In the genomic region with DNA sequence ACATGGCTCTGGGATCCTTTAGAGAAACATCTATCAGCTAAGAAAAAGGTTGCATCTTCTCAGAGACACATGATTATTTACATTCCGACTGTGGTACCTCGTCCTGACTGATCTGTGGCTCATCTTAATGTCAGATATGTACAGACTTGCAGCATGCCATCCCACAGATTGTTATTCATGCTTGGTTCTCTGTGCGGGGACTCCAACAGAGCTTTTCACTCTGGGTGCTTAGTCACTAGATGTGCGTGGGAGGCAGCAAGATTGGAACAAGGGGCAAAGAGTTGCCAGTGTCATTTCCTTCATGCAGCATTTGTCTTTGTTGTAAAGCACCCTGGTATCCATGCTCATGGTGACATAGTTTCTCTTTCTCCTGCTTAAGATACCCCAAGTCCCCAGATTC, we compare ENCODE assay signal across 8 cellular contexts.
DNase-seq lines count a peak whose midpoint lies in the region; ATAC-seq and TF ChIP-seq lines count a peak whose summit lies in the region.

No MANE protein-coding gene starts in this region.

- TF ChIP-seq CTCF in chondrocyte (IDR thresholded peaks at IDR 0.05), result no peak

- H3K4me1 Mint-ChIP-seq in chondrocyte (ENCODE audit: low read depth), result peaks cover 44% of the 10 kb centered on the region

- H3K4me3 Mint-ChIP-seq in chondrocyte (ENCODE audit: unreplicated experiment), result no peak overlapping the region

- DNase-seq in EL (peak; percentile 66), RPMI7951 (ENCODE audit: low read depth) (peak; percentile 74), chondrocyte (ENCODE audit: low spot score) (no peak), DMS153 treated with DMSO at 0.1 percent for 48 hours (lab: John Stamatoyannopoulos, UW; ENCODE audit: unreplicated experiment) (no peak), NCI-H1694 treated with DMSO at 0.1 percent for 48 hours (lab: John Stamatoyannopoulos, UW) (no peak), left lobe of liver (ENCODE audit: low spot score) (no peak)
- peak; percentile 23 to 45 for DNase-seq in stimulated activated CD4-positive, alpha-beta T cell treated with anti-CD3 and anti-CD28 coated beads, Interleukin-1b, Interleukin-23, amount 100 ng/mL, for 4 hours (ENCODE audit: low read depth in 2 of 2)

- H3K9me3 Mint-ChIP-seq in chondrocyte (ENCODE audit: low read depth), result no peaks in the 10 kb centered on the region

- H3K36me3 Mint-ChIP-seq in chondrocyte (ENCODE audit: low read depth), result peaks cover 14% of the 10 kb centered on the region

- H3K27ac Mint-ChIP-seq in chondrocyte (ENCODE audit: unreplicated experiment), result peak overlapping the region; percentile 9

- H3K27me3 Mint-ChIP-seq in chondrocyte (ENCODE audit: low read depth), result no peaks in the 10 kb centered on the region

- ATAC-seq in left lobe of liver, result no peak
- no peak for ATAC-seq in HG02840 (IDR thresholded peaks at IDR 0.05; ENCODE audit: low FRiP score, unreplicated experiment)

Comparison
In these comparisons a context has a peak if more than half of its experiments do, and no peak if none do; other contexts are left out.
1. DNase-seq: peak in EL (single experiment), RPMI7951 (single experiment) and stimulated activated CD4-positive, alpha-beta T cell treated with anti-CD3 and anti-CD28 coated beads, Interleukin-1b, Interleukin-23, amount 100 ng/mL, for 4 hours (2 of 2); none in chondrocyte (single experiment), DMS153 treated with DMSO at 0.1 percent for 48 hours (single experiment), NCI-H1694 treated with DMSO at 0.1 percent for 48 hours (single experiment) and left lobe of liver (single experiment).